ENCODE assay signal across 13 cellular contexts in the genomic region with DNA sequence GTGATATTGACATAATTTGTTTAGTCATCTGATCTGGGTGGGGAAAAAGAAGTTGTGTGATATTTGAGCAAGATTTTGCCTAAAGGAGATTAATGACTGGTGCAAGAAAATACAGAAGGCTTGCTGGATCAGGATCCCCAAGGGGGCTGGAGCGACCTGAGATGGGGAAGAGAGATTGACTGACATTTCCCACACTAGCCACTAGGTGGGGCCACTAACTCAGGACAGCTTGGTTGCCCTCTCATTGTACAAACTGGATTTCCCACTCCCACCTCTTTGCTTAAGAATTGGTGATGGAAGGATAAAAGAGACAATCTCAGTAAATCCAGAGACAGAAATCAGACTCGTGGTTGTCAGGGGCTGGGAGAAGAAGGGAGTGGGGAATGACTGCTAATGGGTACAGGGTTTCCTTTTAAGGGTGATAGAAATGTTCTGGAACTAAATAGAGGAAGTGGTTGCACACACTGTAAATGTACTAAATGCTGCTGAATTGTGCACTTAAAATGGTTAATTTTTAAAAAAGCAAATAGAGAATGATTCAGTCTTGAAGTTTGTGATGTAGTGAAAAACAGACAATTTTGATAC. TPM values are rescaled to one million over a fixed set of nuclear protein-coding genes. Genes with fewer than 3 reads are reported as not detected.
DNase-seq lines count a peak whose midpoint lies in the region; ATAC-seq and TF ChIP-seq lines count a peak whose summit lies in the region.
"Had no signal": no experiment of that assay in that cellular context is flagged by ENCODE, and none has a peak within 500 bp of the region (broad histone marks: within the 10 kb centered on the region; RNA-seq: fewer than 3 reads in every experiment).

No MANE protein-coding gene starts in this region.

- H3K4me1 Mint-ChIP-seq in activated T-helper 2 cell treated with anti-CD3 and anti-CD28 coated beads, Interferon-gamma antibody, Interleukin-2, Interleukin-4, amounts not matched to agents 10 μg/mL and 5 μg/mL and 100 μg/mL, durations not matched to agents 14 hours and 24 hours and 36 hours (ENCODE audit: low read depth): no peaks in the 10 kb centered on the region
- H3K4me1 Mint-ChIP-seq: mesothelial cell of epicardium had no signal

- H3K27me3 ChIP-seq in GM06990 (replicated peaks; ENCODE audit: control insufficient read depth, insufficient read depth, low read length): no peaks in the 10 kb centered on the region
- H3K27me3 ChIP-seq in fibroblast of lung (ENCODE audit: control insufficient read depth, insufficient read depth, low read length): no peaks in the 10 kb centered on the region

- ATAC-seq in omental fat pad (ENCODE audit: low FRiP score) (no peak), GM18873 (IDR thresholded peaks at IDR 0.05; ENCODE audit: low FRiP score, unreplicated experiment) (no peak)
- ATAC-seq: gastroesophageal sphincter had no signal

- peaks cover 24% of the 10 kb centered on the region for H3K9me3 Mint-ChIP-seq in activated T-helper 2 cell treated with anti-CD3 and anti-CD28 coated beads, Interferon-gamma antibody, Interleukin-2, Interleukin-4, amounts not matched to agents 10 μg/mL and 5 μg/mL and 100 μg/mL, durations not matched to agents 14 hours and 24 hours and 36 hours

- no peaks in the 10 kb centered on the region for H4K20me1 ChIP-seq in fibroblast of lung (ENCODE audit: control insufficient read depth, extremely low read depth, insufficient read depth, low read length)

- TF ChIP-seq CTCF in AG04449 (IDR thresholded peaks at IDR 0.05; ENCODE audit: insufficient read depth, low read length, missing control alignments) (peak; percentile 32), GM06990 (IDR thresholded peaks at IDR 0.05; ENCODE audit: insufficient read depth, low read length, poor library complexity, severe bottlenecking) (peak; percentile 57), fibroblast of lung (conservative IDR thresholded peaks at IDR 0.05 in 1 of 2, IDR thresholded peaks at IDR 0.05 in 1 of 2; ENCODE audit: low read depth in 1 of 2, low read length in 2 of 2) (peak; percentile 7 to 58), omental fat pad (IDR thresholded peaks at IDR 0.05) (no peak)

- H3K9ac ChIP-seq in fibroblast of lung (ENCODE audit: insufficient read depth, low read length): no peak overlapping the region

- CTCF ChIA-PET in AG04449 (lab: Yijun Ruan, JAX): no interaction called here

- no peaks in the 10 kb centered on the region for H3K9me3 ChIP-seq in fibroblast of lung (ENCODE audit: control insufficient read depth, insufficient read depth, low read depth, low read length)

- H3K36me3 Mint-ChIP-seq in activated T-helper 2 cell treated with anti-CD3 and anti-CD28 coated beads, Interferon-gamma antibody, Interleukin-2, Interleukin-4, amounts not matched to agents 10 μg/mL and 5 μg/mL and 100 μg/mL, durations not matched to agents 14 hours and 24 hours and 36 hours (ENCODE audit: low read depth): peaks cover 8% of the 10 kb centered on the region

- H3K36me3 ChIP-seq in GM06990 (ENCODE audit: control insufficient read depth, insufficient read depth, low read length) (no peaks in the 10 kb centered on the region), fibroblast of lung (ENCODE audit: control insufficient read depth, insufficient read depth, low read length) (no peaks in the 10 kb centered on the region)
- H3K36me3 ChIP-seq: gastroesophageal sphincter had no signal

- no peak overlapping the region for H2AFZ ChIP-seq in fibroblast of lung (ENCODE audit: low read length)

- POLR2A ChIA-PET in AG04449 (lab: Yijun Ruan, JAX): no interaction called here

- no peak for DNase-seq in AG04449 (ENCODE audit: low read depth, low spot score)
- no peak for DNase-seq in GM06990 (ENCODE audit: extremely low read depth, insufficient read length)
- peak; percentile 39 for DNase-seq in NCI-H69 (lab: John Stamatoyannopoulos, UW)
- no peak for DNase-seq in fibroblast of lung (ENCODE audit: low read depth in 2 of 2)
- DNase-seq in omental fat pad (ENCODE audit: low spot score): no peak
- DNase-seq in EL: no peak
- no peak for DNase-seq in activated T-helper 2 cell treated with anti-CD3 and anti-CD28 coated beads, Interferon-gamma antibody, Interleukin-2, Interleukin-4, amounts not matched to agents 10 μg/mL and 5 μg/mL and 100 μg/mL, durations not matched to agents 14 hours and 24 hours and 36 hours (ENCODE audit: low spot score)
- DNase-seq: activated CD8-positive, alpha-beta memory T cell treated with anti-CD3 and anti-CD28 coated beads for 24 hours; NCI-H1105 had no signal

- no peak overlapping the region for H3K4me2 ChIP-seq in fibroblast of lung (ENCODE audit: extremely low read depth, insufficient read depth, low read length)

- no peaks in the 10 kb centered on the region for H3K4me1 ChIP-seq in fibroblast of lung (ENCODE audit: control insufficient read depth, extremely low read depth, insufficient read depth, low read length)
- H3K4me1 ChIP-seq: gastroesophageal sphincter had no signal

- no peak overlapping the region for H3K4me3 Mint-ChIP-seq in activated T-helper 2 cell treated with anti-CD3 and anti-CD28 coated beads, Interferon-gamma antibody, Interleukin-2, Interleukin-4, amounts not matched to agents 10 μg/mL and 5 μg/mL and 100 μg/mL, durations not matched to agents 14 hours and 24 hours and 36 hours (ENCODE audit: low read depth)
- H3K4me3 Mint-ChIP-seq: mesothelial cell of epicardium; stimulated activated naive CD8-positive, alpha-beta T cell treated with anti-CD3 and anti-CD28 coated beads, Interleukin-15, Interleukin-2, amounts not matched to agents 100 ng/mL and 50 ng/mL, for 24 hours had no signal

- no peak overlapping the region for H3K27ac ChIP-seq in fibroblast of lung (ENCODE audit: insufficient read depth, low read length)
- H3K27ac ChIP-seq: gastroesophageal sphincter had no signal

- H3K27ac Mint-ChIP-seq in activated T-helper 2 cell treated with anti-CD3 and anti-CD28 coated beads, Interferon-gamma antibody, Interleukin-2, Interleukin-4, amounts not matched to agents 10 μg/mL and 5 μg/mL and 100 μg/mL, durations not matched to agents 14 hours and 24 hours and 36 hours: no peak overlapping the region
- H3K27ac Mint-ChIP-seq: mesothelial cell of epicardium; stimulated activated naive CD8-positive, alpha-beta T cell treated with anti-CD3 and anti-CD28 coated beads, Interleukin-15, Interleukin-2, amounts not matched to agents 100 ng/mL and 50 ng/mL, for 24 hours had no signal

- intact Hi-C loops in activated T-helper 2 cell treated with anti-CD3 and anti-CD28 coated beads, Interferon-gamma antibody, Interleukin-2, Interleukin-4, amounts not matched to agents 10 μg/mL and 5 μg/mL and 100 μg/mL, durations not matched to agents 14 hours and 24 hours and 36 hours (cut with micrococcal nuclease): no loop called here

- H3K79me2 ChIP-seq in fibroblast of lung (ENCODE audit: control insufficient read depth, insufficient read depth, low read length): no peaks in the 10 kb centered on the region

- H3K4me3 ChIP-seq in AG04449 (ENCODE audit: low read depth, low read length): no peak overlapping the region
- H3K4me3 ChIP-seq in GM06990 (replicated peaks; ENCODE audit: low read depth, low read length): no peak overlapping the region
- H3K4me3 ChIP-seq in fibroblast of lung (replicated peaks in 1 of 4; ENCODE audit: control extremely low read depth in 1 of 4, insufficient read depth in 1 of 4, low read depth in 3 of 4, low read length in 4 of 4): no peak overlapping the region
- H3K4me3 ChIP-seq: gastroesophageal sphincter had no signal

- no peaks in the 10 kb centered on the region for H3K27me3 Mint-ChIP-seq in activated T-helper 2 cell treated with anti-CD3 and anti-CD28 coated beads, Interferon-gamma antibody, Interleukin-2, Interleukin-4, amounts not matched to agents 10 μg/mL and 5 μg/mL and 100 μg/mL, durations not matched to agents 14 hours and 24 hours and 36 hours (ENCODE audit: low read depth)

RNA-seq across cellular contexts. Expression of a gene that starts 50.7 kb away (rescaled TPM):
- total RNA-seq in fibroblast of lung (378 and 428 TPM in 2 replicates), omental fat pad (100 to 1,000 TPM; 240 to 341 (median 294) TPM)
- polyA plus RNA-seq in fibroblast of lung: 198 and 210 TPM in 2 replicates
- 279 and 284 TPM in 2 replicates for polyA plus RNA-seq in fibroblast of lung (2012)
- polyA minus RNA-seq in fibroblast of lung (ENCODE audit: low replicate concordance): 222 and 235 TPM in 2 replicates
- 33.4 and 34.9 TPM in 2 replicates for total RNA-seq in activated T-helper 2 cell treated with anti-CD3 and anti-CD28 coated beads, Interferon-gamma antibody, Interleukin-2, Interleukin-4, amounts not matched to agents 10 μg/mL and 5 μg/mL and 100 μg/mL, durations not matched to agents 14 hours and 24 hours and 36 hours

Comparison
In these comparisons a context has a peak if more than half of its experiments do, and no peak if none do; other contexts are left out.
1. CTCF ChIP-seq: peak in AG04449 (single experiment), GM06990 (single experiment) and fibroblast of lung (2 of 2); none in omental fat pad (0 of 3).